8 cellular contexts compared by ENCODE assay signal in genomic region chr3:172461530-172462138, GRCh38. TPM values are rescaled to one million over a fixed set of nuclear protein-coding genes. Genes with fewer than 3 reads are reported as not detected.
A peak's percentile ranks its signal among the peaks of the same experiment; 100 is the strongest.
DNase-seq lines count a peak whose midpoint lies in the region; ATAC-seq, FAIRE-seq and TF ChIP-seq lines count a peak whose summit lies in the region.

No MANE protein-coding gene starts in this region.

- no peak overlapping the region for H3K4me2 ChIP-seq in astrocyte (ENCODE audit: low read length)

- no peak overlapping the region for H3K9ac ChIP-seq in astrocyte (ENCODE audit: low read length)

- H3K9me3 Mint-ChIP-seq in astrocyte (ENCODE audit: unreplicated experiment): no peaks in the 10 kb centered on the region

- no peaks in the 10 kb centered on the region for H3K4me1 ChIP-seq in astrocyte (ENCODE audit: insufficient read depth, low read length)

- no peaks in the 10 kb centered on the region for H3K36me3 Mint-ChIP-seq in astrocyte (ENCODE audit: low read depth, unreplicated experiment)

- H3K27me3 Mint-ChIP-seq in astrocyte (ENCODE audit: low read depth, unreplicated experiment): no peaks in the 10 kb centered on the region

- no peak overlapping the region for H2AFZ ChIP-seq in astrocyte (ENCODE audit: low read depth, low read length)

- no peak overlapping the region for H3K27ac Mint-ChIP-seq in astrocyte (ENCODE audit: unreplicated experiment)

- no peaks in the 10 kb centered on the region for H3K79me2 ChIP-seq in astrocyte (ENCODE audit: insufficient read depth, low read length)

- peaks cover 4% of the 10 kb centered on the region for H3K4me1 Mint-ChIP-seq in astrocyte (ENCODE audit: low read depth, unreplicated experiment)

- DNase-seq in CD1c-positive myeloid dendritic cell (ENCODE audit: extremely low spot score) (peak; percentile 31), NCI-H1694 (lab: John Stamatoyannopoulos, UW) (peak; percentile 52), astrocyte (ENCODE audit: low read depth) (no peak), left lobe of liver (ENCODE audit: low spot score) (no peak), NCI-H1092 (lab: John Stamatoyannopoulos, UW) (no peak)
- no peak for DNase-seq in stimulated activated CD4-positive, alpha-beta T cell treated with anti-CD3 and anti-CD28 coated beads, Interleukin-12 subunit alpha, Interleukin-12 subunit beta, amount 100 ng/mL, for 4 hours

- H3K4me3 Mint-ChIP-seq in astrocyte (ENCODE audit: unreplicated experiment): no peak overlapping the region

- no peak overlapping the region for H3K4me3 ChIP-seq in astrocyte (ENCODE audit: insufficient read depth, low read depth, low read length)

- peak; percentile 71 for ATAC-seq in GM19463 (IDR thresholded peaks at IDR 0.05; ENCODE audit: unreplicated experiment)
- peak; percentile 91 for ATAC-seq in left lobe of liver
- no peak for ATAC-seq in GM18907 (IDR thresholded peaks at IDR 0.05; ENCODE audit: unreplicated experiment)

- H3K27me3 ChIP-seq in astrocyte (ENCODE audit: insufficient read depth, low read length): no peaks in the 10 kb centered on the region

- TF ChIP-seq CTCF in astrocyte (IDR thresholded peaks at IDR 0.05; ENCODE audit: insufficient read depth, low read depth, low read length): peak; percentile 94

- H4K20me1 ChIP-seq in astrocyte (ENCODE audit: insufficient read depth, low read length): no peaks in the 10 kb centered on the region

- no peaks in the 10 kb centered on the region for H3K36me3 ChIP-seq in astrocyte (ENCODE audit: insufficient read depth, low read length)

- H3K27ac ChIP-seq in astrocyte (ENCODE audit: low read depth, low read length): no peak overlapping the region

- peak; percentile 37 for FAIRE-seq in astrocyte (lab: Jason Lieb, UNC)

- no peaks in the 10 kb centered on the region for H3K9me3 ChIP-seq in astrocyte (ENCODE audit: insufficient read depth, low read depth, low read length)

RNA-seq across cellular contexts. Expression of gene GHSR, which starts 13.4 kb away (rescaled TPM):
- total RNA-seq in astrocyte (not detected in 2 replicates), left lobe of liver (not detected)

Comparison
In these comparisons a context has a peak if more than half of its experiments do, and no peak if none do; other contexts are left out.
1. DNase-seq: peak in CD1c-positive myeloid dendritic cell (single experiment) and NCI-H1694 (single experiment); none in astrocyte (single experiment), left lobe of liver (single experiment), NCI-H1092 (single experiment) and stimulated activated CD4-positive, alpha-beta T cell treated with anti-CD3 and anti-CD28 coated beads, Interleukin-12 subunit alpha, Interleukin-12 subunit beta, amount 100 ng/mL, for 4 hours (single experiment).